ENCODE assay signal across 10 cellular contexts in genomic region chr21:45306832-45307571, GRCh38. TPM values are rescaled to one million over a fixed set of nuclear protein-coding genes. Genes with fewer than 3 reads are reported as not detected.
DNase-seq lines count a peak whose midpoint lies in the region; ATAC-seq and TF ChIP-seq lines count a peak whose summit lies in the region.
"Had no signal": no experiment of that assay in that cellular context is flagged by ENCODE, and none has a peak within 500 bp of the region (broad histone marks: within the 10 kb centered on the region; RNA-seq: fewer than 3 reads in every experiment).

No MANE protein-coding gene starts in this region.

- H3K4me3 ChIP-seq in AG10803 (ENCODE audit: low read length), result no peak overlapping the region
- H3K4me3 ChIP-seq in heart left ventricle, result no peak overlapping the region
- no peak overlapping the region for H3K4me3 ChIP-seq in ovary
- H3K4me3 ChIP-seq: BLaER1 had no signal

- TF ChIP-seq EP300 in ovary (IDR thresholded peaks at IDR 0.05), result peak; percentile 96

- H3K4me1 ChIP-seq in heart left ventricle, result peaks cover 4 to 55% (median 36%) of the 10 kb centered on the region in 12 donors
- peaks cover 41% of the 10 kb centered on the region for H3K4me1 ChIP-seq in ovary (ENCODE audit: insufficient read depth)

- DNase-seq in AG10803 (ENCODE audit: low read depth) (peak; percentile 44), amygdala (lab: John Stamatoyannopoulos, UW) (peak in 55 of 56 donors; percentile 33 to 97 (median 84)), heart left ventricle (peak; percentile 87 to 93 (median 92)), ovary (peak; percentile 90 to 95 (median 94)), NCI-H446 treated with DMSO at 0.1 percent for 48 hours (lab: John Stamatoyannopoulos, UW) (no peak), ecto neural progenitor cell (ENCODE audit: low spot score) (no peak)
- no peak for DNase-seq in effector CD8-positive, alpha-beta T cell (lab: John Stamatoyannopoulos, UW)
- DNase-seq: effector CD4-positive, alpha-beta T cell had no signal

- TF ChIP-seq CTCF in AG10803 (conservative IDR thresholded peaks at IDR 0.05; ENCODE audit: low read length) (no peak), heart left ventricle (IDR thresholded peaks at IDR 0.05) (peak in 1 of 12 donors; percentile 5), ovary (IDR thresholded peaks at IDR 0.05) (peak in 2 of 3 donors; percentile 17 to 21)

- TF ChIP-seq POLR2A in heart left ventricle (IDR thresholded peaks at IDR 0.05), result no peak
- peak; percentile 57 for TF ChIP-seq POLR2A in ovary (IDR thresholded peaks at IDR 0.05)

- H3K36me3 ChIP-seq in heart left ventricle, result no peaks in the 10 kb centered on the region
- H3K36me3 ChIP-seq in ovary, result no peaks in the 10 kb centered on the region
- H3K36me3 ChIP-seq: BLaER1 had no signal

- H3K27ac ChIP-seq in heart left ventricle, result peak overlapping the region; percentile 54 to 95 (median 76)
- peak overlapping the region; percentile 84 to 90 for H3K27ac ChIP-seq in ovary
- H3K27ac ChIP-seq: BLaER1 had no signal

- H3K27me3 ChIP-seq in heart left ventricle (no peaks in the 10 kb centered on the region), ovary (no peaks in the 10 kb centered on the region)

- ATAC-seq in heart left ventricle (peak; percentile 69 to 78 (median 74)), HG02973 (IDR thresholded peaks at IDR 0.05; ENCODE audit: unreplicated experiment) (no peak)

- intact Hi-C loops in heart left ventricle (cut with DNase I), result loop anchor here in 3 of 10 donors (5.0 to 10.0 kb wide), 3 partner anchors 45 to 130 kb away; no protein-coding TSS in a partner anchor
- intact Hi-C loops in ovary (cut with DNase I), result loop anchor here in 2 of 4 donors (5.0 kb wide), 3 partner anchors 40 to 125 kb away; no protein-coding TSS in a partner anchor

- no peaks in the 10 kb centered on the region for H3K9me3 ChIP-seq in heart left ventricle
- H3K9me3 ChIP-seq in ovary, result no peaks in the 10 kb centered on the region

- WGBS in heart left ventricle, 4 donors, result 54 to 69% (median 60%) methylated on average over 26 to 33 of the region's 33 CpGs
- WGBS in ovary, 3 donors, result 7 to 13% (median 10%) methylated on average over 25 to 33 of the region's 33 CpGs

RNA-seq across cellular contexts. Expression of gene POFUT2, which starts 19.3 kb away (rescaled TPM):
- total RNA-seq in heart left ventricle (10 to 100 TPM; 10.8 to 22.0 (median 18.5) TPM), ovary (10 to 100 TPM; 26.2 to 48.2 (median 40.1) TPM)
- polyA plus RNA-seq in heart left ventricle (10 to 100 TPM; 14.1 to 25.8 TPM), ovary (10 to 100 TPM; 25.7 to 52.9 TPM)

Comparison
In these comparisons a context has a peak if more than half of its experiments do, and no peak if none do; other contexts are left out.
1. DNase-seq: peak in AG10803 (single experiment), amygdala (55 of 56), heart left ventricle (5 of 5) and ovary (5 of 5); none in NCI-H446 treated with DMSO at 0.1 percent for 48 hours (single experiment), effector CD8-positive, alpha-beta T cell (single experiment) and ecto neural progenitor cell (single experiment).